Comparison of ENCODE assay signal across 32 cellular contexts in genomic region chr2:59354498-59354897, GRCh38.
"Had no signal": no experiment of that assay in that cellular context is flagged by ENCODE, and none has a peak within 500 bp of the region (broad histone marks: within the 10 kb centered on the region; RNA-seq: fewer than 3 reads in every experiment).

No MANE protein-coding gene starts in this region.

- H3K27me3 ChIP-seq: ascending aorta, cardiac muscle cell had no signal

- H3K9me3 ChIP-seq: ascending aorta had no signal

- DNase-seq: activated CD4-positive, alpha-beta memory T cell treated with anti-CD3 and anti-CD28 coated beads, Interleukin-2, amount 10 ng/mL, durations not matched to agents 7 days and 5 days; activated CD4-positive, alpha-beta T cell treated with anti-CD3 and anti-CD28 coated beads for 1 hour; activated CD4-positive, alpha-beta T cell treated with anti-CD3 and anti-CD28 coated beads for 36 hours; activated CD4-positive, alpha-beta T cell treated with anti-CD3 and anti-CD28 coated beads for 48 hours; activated CD4-positive, alpha-beta T cell treated with anti-CD3 and anti-CD28 coated beads, Interleukin-2, amount 10 ng/mL, durations not matched to agents 7 days and 5 days; activated CD4-positive, alpha-beta T cell treated with anti-CD3 and anti-CD28 coated beads, Interleukin-2, amount 50 U/mL, for 48 hours; activated CD4-positive, CD25-positive, alpha-beta regulatory T cell; activated CD8-positive, alpha-beta memory T cell treated with anti-CD3 and anti-CD28 coated beads for 24 hours; activated CD8-positive, alpha-beta memory T cell treated with anti-CD3 and anti-CD28 coated beads, Interleukin-2, amount 10 ng/mL, durations not matched to agents 7 days and 5 days; activated CD8-positive, alpha-beta memory T cell treated with anti-CD3 and anti-CD28 coated beads, Interleukin-2, amount 50 U/mL, for 48 hours; activated CD8-positive, alpha-beta T cell treated with anti-CD3 and anti-CD28 coated beads, Interleukin-2, amount 10 ng/mL, durations not matched to agents 7 days and 5 days; activated effector memory CD4-positive, alpha-beta T cell treated with Interleukin-2 at 50 U/mL for 16 hours; activated gamma-delta T cell; activated naive CD4-positive, alpha-beta T cell treated with anti-CD3 and anti-CD28 coated beads, Interleukin-2, amount 10 ng/mL, durations not matched to agents 7 days and 5 days; activated naive CD4-positive, alpha-beta T cell treated with Interleukin-2 at 50 U/mL for 16 hours; activated naive CD8-positive, alpha-beta T cell treated with anti-CD3 and anti-CD28 coated beads, Interleukin-2, amount 10 ng/mL, durations not matched to agents 7 days and 5 days; activated naive CD8-positive, alpha-beta T cell treated with anti-CD3 and anti-CD28 coated beads, Interleukin-2, amount 50 U/mL, for 24 hours; activated T-cell treated with anti-CD3 and anti-CD28 coated beads, Interleukin-2, amount 50 U/mL, for 24 hours; activated T-cell treated with anti-CD3 and anti-CD28 coated beads, Interleukin-2, amount 50 U/mL, for 48 hours; amygdala; anterior cingulate cortex; caudate nucleus; cerebellar nuclear complex; T-helper 1 cell; T-helper 2 cell; T-helper 9 cell had no signal

- H3K36me3 ChIP-seq: ascending aorta, cardiac muscle cell had no signal

- ATAC-seq: activated CD4-positive, alpha-beta T cell treated with anti-CD3 and anti-CD28 coated beads for 36 hours; activated CD4-positive, CD25-positive, alpha-beta regulatory T cell treated with anti-CD3 and anti-CD28 coated beads, Interleukin-2, amount 50 U/mL, for 24 hours; activated CD8-positive, alpha-beta memory T cell treated with anti-CD3 and anti-CD28 coated beads, Interleukin-2, amount 10 ng/mL, durations not matched to agents 7 days and 5 days; activated CD8-positive, alpha-beta T cell treated with anti-CD3 and anti-CD28 coated beads, Interleukin-2, amount 10 ng/mL, durations not matched to agents 7 days and 5 days; activated naive CD8-positive, alpha-beta T cell treated with anti-CD3 and anti-CD28 coated beads, Interleukin-2, amount 50 U/mL, for 24 hours; WTC11 had no signal

- FAIRE-seq: TTC549 had no signal

- H3K4me3 ChIP-seq: ascending aorta, cardiac muscle cell had no signal

- H3K4me1 ChIP-seq: ascending aorta had no signal

- H3K27ac ChIP-seq: ascending aorta, cardiac muscle cell, VCaP had no signal
